ENCODE assay signal across 1 cellular context in the genomic region with DNA sequence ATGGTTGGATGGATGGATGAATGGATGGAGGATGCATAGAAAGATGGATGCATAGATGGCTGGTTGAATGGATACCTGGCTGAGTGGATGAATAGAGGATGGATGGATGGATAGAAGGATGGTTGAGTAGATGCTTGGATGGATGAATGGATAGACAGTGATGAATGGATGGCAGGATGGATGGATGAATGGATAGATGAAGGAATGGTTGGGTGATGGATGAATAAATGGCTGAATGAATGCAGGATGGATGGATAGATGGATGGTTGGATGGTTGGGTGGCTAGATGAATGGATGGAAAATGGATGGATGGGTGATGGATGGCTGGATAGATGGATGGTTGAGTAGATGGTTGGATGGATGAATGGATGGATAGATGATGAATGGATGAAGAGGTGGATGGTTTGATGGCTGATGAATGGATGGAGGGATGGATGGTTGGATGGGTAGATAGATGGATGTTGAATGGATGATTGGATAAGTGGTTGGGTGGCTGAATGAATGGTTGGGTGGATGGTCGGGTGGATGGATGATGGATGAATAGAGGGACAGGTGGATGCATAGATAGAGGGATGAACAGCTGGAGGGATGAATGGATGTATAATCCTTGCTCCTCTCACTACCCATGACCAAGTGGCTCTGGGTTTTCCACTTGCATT.
TF ChIP-seq lines count a peak whose summit lies in the region.

No MANE protein-coding gene starts in this region.

TF ChIP-seq in K562, 482 proteins besides CTCF, POLR2A, EP300 and RAD21 (continued from another document):
- TF ChIP-seq PREB (CRISPR knock-in tag; IDR thresholded peaks at IDR 0.05) (no peak), NKRF (IDR thresholded peaks at IDR 0.05; ENCODE audit: borderline replicate concordance) (0 out of 2 replicates have a peak, but pooled peaks have one; percentile 32), NR4A1 (CRISPR knock-in tag; IDR thresholded peaks at IDR 0.05) (no peak), NR4A1 (tag; IDR thresholded peaks at IDR 0.05) (no peak), GTF3C2 (IDR thresholded peaks at IDR 0.05; ENCODE audit: borderline replicate concordance, extremely low read depth, insufficient read length) (no peak), HDAC1 (IDR thresholded peaks at IDR 0.05) (peak in 1 of 2 experiments; percentile 44; a peak in 2 of 4 replicates), MCM3 (IDR thresholded peaks at IDR 0.05) (peak; percentile 85), ZNF280A (IDR thresholded peaks at IDR 0.05; ENCODE audit: low read depth, partially characterized antibody) (peak; percentile 17), CSDE1 (IDR thresholded peaks at IDR 0.05) (peak in 1 of 2 experiments; percentile 45; a peak in 1 of 4 replicates), EHMT2 (IDR thresholded peaks at IDR 0.05) (peak; percentile 93), KAT8 (IDR thresholded peaks at IDR 0.05; ENCODE audit: low read depth) (no peak), KDM1A (IDR thresholded peaks at IDR 0.05) (peak; percentile 26 to 60; a peak in 3 of 4 replicates), ZC3H11A (IDR thresholded peaks at IDR 0.05; ENCODE audit: low read depth, low read length) (no peak)
- TF ChIP-seq, protein P1, sequence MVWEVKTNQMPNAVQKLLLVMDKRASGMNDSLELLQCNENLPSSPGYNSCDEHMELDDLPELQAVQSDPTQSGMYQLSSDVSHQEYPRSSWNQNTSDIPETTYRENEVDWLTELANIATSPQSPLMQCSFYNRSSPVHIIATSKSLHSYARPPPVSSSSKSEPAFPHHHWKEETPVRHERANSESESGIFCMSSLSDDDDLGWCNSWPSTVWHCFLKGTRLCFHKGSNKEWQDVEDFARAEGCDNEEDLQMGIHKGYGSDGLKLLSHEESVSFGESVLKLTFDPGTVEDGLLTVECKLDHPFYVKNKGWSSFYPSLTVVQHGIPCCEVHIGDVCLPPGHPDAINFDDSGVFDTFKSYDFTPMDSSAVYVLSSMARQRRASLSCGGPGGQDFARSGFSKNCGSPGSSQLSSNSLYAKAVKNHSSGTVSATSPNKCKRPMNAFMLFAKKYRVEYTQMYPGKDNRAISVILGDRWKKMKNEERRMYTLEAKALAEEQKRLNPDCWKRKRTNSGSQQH (CRISPR knock-in tag; IDR thresholded peaks at IDR 0.05) = peak; percentile 6; the same call in 1 of the 2 replicates
- TF ChIP-seq, protein P2, sequence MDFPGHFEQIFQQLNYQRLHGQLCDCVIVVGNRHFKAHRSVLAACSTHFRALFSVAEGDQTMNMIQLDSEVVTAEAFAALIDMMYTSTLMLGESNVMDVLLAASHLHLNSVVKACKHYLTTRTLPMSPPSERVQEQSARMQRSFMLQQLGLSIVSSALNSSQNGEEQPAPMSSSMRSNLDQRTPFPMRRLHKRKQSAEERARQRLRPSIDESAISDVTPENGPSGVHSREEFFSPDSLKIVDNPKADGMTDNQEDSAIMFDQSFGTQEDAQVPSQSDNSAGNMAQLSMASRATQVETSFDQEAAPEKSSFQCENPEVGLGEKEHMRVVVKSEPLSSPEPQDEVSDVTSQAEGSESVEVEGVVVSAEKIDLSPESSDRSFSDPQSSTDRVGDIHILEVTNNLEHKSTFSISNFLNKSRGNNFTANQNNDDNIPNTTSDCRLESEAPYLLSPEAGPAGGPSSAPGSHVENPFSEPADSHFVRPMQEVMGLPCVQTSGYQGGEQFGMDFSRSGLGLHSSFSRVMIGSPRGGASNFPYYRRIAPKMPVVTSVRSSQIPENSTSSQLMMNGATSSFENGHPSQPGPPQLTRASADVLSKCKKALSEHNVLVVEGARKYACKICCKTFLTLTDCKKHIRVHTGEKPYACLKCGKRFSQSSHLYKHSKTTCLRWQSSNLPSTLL (IDR thresholded peaks at IDR 0.05) = 0 out of 2 replicates have a peak, but pooled peaks have one; percentile 38
- TF ChIP-seq, protein P3, sequence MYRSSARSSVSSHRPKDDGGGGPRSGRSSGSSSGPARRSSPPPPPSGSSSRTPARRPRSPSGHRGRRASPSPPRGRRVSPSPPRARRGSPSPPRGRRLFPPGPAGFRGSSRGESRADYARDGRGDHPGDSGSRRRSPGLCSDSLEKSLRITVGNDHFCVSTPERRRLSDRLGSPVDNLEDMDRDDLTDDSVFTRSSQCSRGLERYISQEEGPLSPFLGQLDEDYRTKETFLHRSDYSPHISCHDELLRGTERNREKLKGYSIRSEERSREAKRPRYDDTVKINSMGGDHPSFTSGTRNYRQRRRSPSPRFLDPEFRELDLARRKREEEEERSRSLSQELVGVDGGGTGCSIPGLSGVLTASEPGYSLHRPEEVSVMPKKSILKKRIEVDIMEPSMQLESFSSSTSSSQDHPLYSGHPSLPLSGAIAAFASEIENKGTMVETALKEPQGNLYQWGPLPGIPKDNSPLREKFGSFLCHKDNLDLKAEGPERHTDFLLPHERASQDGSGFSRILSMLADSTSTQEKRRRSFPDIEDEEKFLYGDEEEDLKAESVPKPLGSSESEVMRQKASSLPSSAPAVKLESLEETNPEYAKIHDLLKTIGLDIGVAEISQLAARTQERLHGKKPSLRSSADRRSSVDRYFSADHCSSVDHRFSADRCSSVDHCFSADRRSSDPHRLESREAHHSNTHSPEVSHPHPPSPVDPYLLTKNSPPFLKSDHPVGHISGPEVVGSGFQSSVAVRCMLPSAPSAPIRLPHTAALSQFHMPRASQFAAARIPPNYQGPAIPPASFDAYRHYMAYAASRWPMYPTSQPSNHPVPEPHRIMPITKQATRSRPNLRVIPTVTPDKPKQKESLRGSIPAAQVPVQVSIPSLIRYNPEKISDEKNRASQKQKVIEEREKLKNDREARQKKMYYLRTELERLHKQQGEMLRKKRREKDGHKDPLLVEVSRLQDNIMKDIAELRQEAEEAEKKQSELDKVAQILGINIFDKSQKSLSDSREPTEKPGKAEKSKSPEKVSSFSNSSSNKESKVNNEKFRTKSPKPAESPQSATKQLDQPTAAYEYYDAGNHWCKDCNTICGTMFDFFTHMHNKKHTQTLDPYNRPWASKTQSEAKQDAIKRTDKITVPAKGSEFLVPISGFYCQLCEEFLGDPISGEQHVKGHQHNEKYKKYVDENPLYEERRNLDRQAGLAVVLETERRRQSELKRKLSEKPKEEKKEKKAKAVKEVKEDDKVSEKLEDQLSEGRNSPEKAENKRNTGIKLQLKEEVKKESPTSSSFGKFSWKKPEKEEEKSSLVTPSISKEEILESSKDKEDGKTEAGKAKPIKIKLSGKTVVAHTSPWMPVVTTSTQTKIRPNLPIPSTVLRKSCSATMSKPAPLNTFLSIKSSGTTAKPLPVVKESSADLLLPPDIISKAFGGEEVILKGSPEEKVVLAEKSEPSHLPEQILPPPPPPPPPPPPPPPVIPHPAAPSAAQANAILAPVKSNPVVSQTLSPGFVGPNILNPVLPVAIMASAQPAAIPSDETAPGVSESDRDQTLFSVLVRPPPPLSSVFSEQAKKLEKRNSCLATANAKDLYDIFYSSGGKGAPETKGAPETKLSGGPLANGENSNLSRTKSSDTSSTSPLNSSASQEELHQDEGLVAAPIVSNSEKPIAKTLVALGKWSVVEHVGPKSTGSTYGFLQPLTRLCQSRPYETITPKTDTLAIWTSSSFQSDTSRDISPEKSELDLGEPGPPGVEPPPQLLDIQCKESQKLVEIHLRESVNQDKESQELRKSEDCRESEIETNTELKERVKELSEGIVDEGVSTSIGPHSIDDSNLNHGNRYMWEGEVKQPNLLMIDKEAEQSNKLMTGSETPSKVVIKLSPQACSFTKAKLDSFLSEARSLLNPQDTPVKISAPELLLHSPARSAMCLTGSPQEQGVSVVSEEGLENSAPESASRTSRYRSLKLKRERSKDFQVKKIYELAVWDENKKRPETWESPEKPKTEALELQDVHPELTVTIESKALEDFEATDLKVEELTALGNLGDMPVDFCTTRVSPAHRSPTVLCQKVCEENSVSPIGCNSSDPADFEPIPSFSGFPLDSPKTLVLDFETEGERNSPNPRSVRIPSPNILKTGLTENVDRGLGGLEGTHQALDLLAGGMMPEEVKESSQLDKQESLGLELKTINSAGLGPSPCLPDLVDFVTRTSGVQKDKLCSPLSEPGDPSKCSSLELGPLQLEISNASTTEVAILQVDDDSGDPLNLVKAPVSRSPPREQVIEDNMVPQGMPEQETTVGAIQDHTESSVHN (IDR thresholded peaks at IDR 0.05; ENCODE audit: borderline replicate concordance in 1 of 2, low read depth in 1 of 2) = no peak
